Comparison of ENCODE assay signal across 8 cellular contexts in the genomic region with DNA sequence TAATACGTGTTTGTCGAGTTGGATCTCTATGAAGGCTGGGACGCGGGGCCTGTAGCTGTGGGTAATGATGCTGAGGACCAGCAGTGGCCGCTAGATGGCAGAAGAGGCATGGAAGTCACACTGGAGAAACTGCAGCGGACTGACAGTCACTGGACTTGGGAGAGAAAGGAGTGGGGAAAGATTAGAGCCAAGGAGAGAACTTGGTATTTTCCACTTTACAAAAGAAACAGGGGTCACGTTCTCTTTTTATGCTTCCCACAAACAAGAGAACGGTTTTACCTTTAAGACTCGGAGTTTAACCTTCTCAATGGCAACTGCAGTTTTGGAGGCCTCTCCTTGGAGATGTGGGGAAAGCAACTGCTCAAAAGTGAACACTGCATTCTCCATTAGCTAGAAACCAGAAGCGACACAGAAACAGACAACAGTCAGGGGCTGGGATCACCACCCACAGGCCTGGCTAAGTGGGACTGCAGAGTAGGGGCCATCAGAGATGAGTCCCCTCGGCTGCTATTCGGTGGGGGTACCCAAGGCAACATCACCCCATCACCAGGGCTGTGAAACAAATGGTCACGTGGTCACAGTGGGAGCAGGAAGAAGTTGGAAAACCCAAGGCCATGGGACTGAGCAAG. TPM values are rescaled to one million over a fixed set of nuclear protein-coding genes. Genes with fewer than 3 reads are reported as not detected.
DNase-seq lines count a peak whose midpoint lies in the region; ATAC-seq and TF ChIP-seq lines count a peak whose summit lies in the region.

No MANE protein-coding gene starts in this region.

- H3K9me3 ChIP-seq in MG63 (no peaks in the 10 kb centered on the region), RWPE2 (ENCODE audit: severe bottlenecking) (no peaks in the 10 kb centered on the region)

- H3K4me1 ChIP-seq in RWPE2 (ENCODE audit: insufficient read depth, poor library complexity, severe bottlenecking) = peaks cover 7% of the 10 kb centered on the region

- H3K4me3 ChIP-seq in H7 (ENCODE audit: insufficient read depth, low read depth, low read length) (no peak overlapping the region), MG63 (no peak overlapping the region), RWPE2 (ENCODE audit: severe bottlenecking) (no peak overlapping the region)

- peak; percentile 96 for ATAC-seq in RWPE2 (ENCODE audit: low read depth)

- H3K27ac ChIP-seq in RWPE2 (ENCODE audit: poor library complexity, severe bottlenecking) = no peak overlapping the region

- H3K36me3 ChIP-seq in H7 (replicated peaks; ENCODE audit: control insufficient read depth, insufficient read depth, low read length) (no peaks in the 10 kb centered on the region; the same call in 1 of the 2 replicates), MG63 (no peaks in the 10 kb centered on the region; the same call in 1 of the 2 replicates), RWPE2 (ENCODE audit: low read depth) (no peaks in the 10 kb centered on the region)

- H3K27me3 ChIP-seq in H7 (ENCODE audit: control insufficient read depth, insufficient read depth, low read length) (no peaks in the 10 kb centered on the region; the same call in 1 of the 2 replicates), MG63 (no peaks in the 10 kb centered on the region), RWPE2 (ENCODE audit: insufficient read depth, poor library complexity, severe bottlenecking) (no peaks in the 10 kb centered on the region)

- TF ChIP-seq CTCF in RWPE2 (IDR thresholded peaks at IDR 0.05; ENCODE audit: poor library complexity, severe bottlenecking) = peak; percentile 92

- DNase-seq in ELF-1 (ENCODE audit: low read depth, low spot score) = peak; percentile 91
- DNase-seq in H7 = peak; percentile 84
- peak; percentile 75 for DNase-seq in MG63
- peak; percentile 59 for DNase-seq in RWPE2 (ENCODE audit: low spot score)
- DNase-seq in activated effector memory CD4-positive, alpha-beta T cell treated with Interleukin-2 at 50 U/mL for 16 hours = peak; percentile 67
- DNase-seq in foreskin melanocyte = peak; percentile 75
- DNase-seq in nucleus accumbens (lab: John Stamatoyannopoulos, UW) = peak in 55 of 56 donors; percentile 13 to 95 (median 68)
- DNase-seq in superior temporal gyrus (ENCODE audit: extremely low spot score) = peak; percentile 93

RNA-seq across cellular contexts. Expression of a gene that starts 51.1 kb away (rescaled TPM):
- 14.5 and 21.1 TPM in 2 replicates for total RNA-seq in H7 (2014; rRNA removed; shearing (Covaris generic))
- 17.9 and 20.0 TPM in 2 replicates for total RNA-seq in MG63 (2014; rRNA removed; shearing (Covaris generic); ENCODE audit: low replicate concordance)
